30 cellular contexts compared by ENCODE assay signal in genomic region chr3:192923731-192924130, GRCh38.
"Had no signal": no experiment of that assay in that cellular context is flagged by ENCODE, and none has a peak within 500 bp of the region (broad histone marks: within the 10 kb centered on the region; RNA-seq: fewer than 3 reads in every experiment).

No MANE protein-coding gene starts in this region.

- H3K4me1 ChIP-seq: vagina had no signal

- DNase-seq: activated CD4-positive, alpha-beta T cell treated with anti-CD3 and anti-CD28 coated beads for 48 hours; activated CD4-positive, alpha-beta T cell treated with anti-CD3 and anti-CD28 coated beads, Interleukin-2, amount 50 U/mL, for 48 hours; activated CD8-positive, alpha-beta memory T cell treated with anti-CD3 and anti-CD28 coated beads for 24 hours; activated gamma-delta T cell; activated naive CD4-positive, alpha-beta T cell treated with anti-CD3 and anti-CD28 coated beads, Interleukin-2, amount 10 ng/mL, durations not matched to agents 7 days and 5 days; activated naive CD8-positive, alpha-beta T cell treated with anti-CD3 and anti-CD28 coated beads, Interleukin-2, amount 10 ng/mL, durations not matched to agents 7 days and 5 days; activated T-cell treated with anti-CD3 and anti-CD28 coated beads, Interleukin-2, amount 50 U/mL, for 24 hours; caudate nucleus; cortex of kidney; foreskin melanocyte; heart right ventricle; kidney glomerular epithelial cell; left ventricle myocardium inferior; naive B cell; nephron progenitor cell; right lobe of liver; stimulated activated CD4-positive, alpha-beta T cell treated with anti-CD3 and anti-CD28 coated beads, Interleukin-12 subunit alpha, Interleukin-12 subunit beta, amount 100 ng/mL, for 4 hours; stimulated activated CD4-positive, alpha-beta T cell treated with anti-CD3 and anti-CD28 coated beads, Interleukin-4, amount 100 ng/mL, for 1 hour; stimulated activated naive CD8-positive, alpha-beta T cell treated with anti-CD3 and anti-CD28 coated beads, Interleukin-15, Interleukin-2, amounts not matched to agents 100 U/mL and 50 U/mL, for 24 hours; T-helper 17 cell; T1000; trophoblast cell; WERI-Rb-1 had no signal

- H3K9me3 ChIP-seq: ascending aorta, esophagus muscularis mucosa, heart right ventricle, left ventricle myocardium inferior, neutrophil, right lobe of liver, thoracic aorta, vagina had no signal

- H3K4me3 ChIP-seq: ascending aorta, esophagus muscularis mucosa, heart right ventricle, left ventricle myocardium inferior, lung, right lobe of liver, thoracic aorta, vagina had no signal

- ATAC-seq: activated CD4-positive, CD25-positive, alpha-beta regulatory T cell treated with anti-CD3 and anti-CD28 coated beads, Interleukin-2, amount 50 U/mL, for 24 hours; heart right ventricle; right lobe of liver; stimulated activated naive CD8-positive, alpha-beta T cell treated with anti-CD3 and anti-CD28 coated beads, Interleukin-15, Interleukin-2, amounts not matched to agents 100 U/mL and 50 U/mL, for 24 hours; T-helper 17 cell had no signal

- H3K36me3 ChIP-seq: ascending aorta, esophagus muscularis mucosa, heart right ventricle, left ventricle myocardium inferior, neutrophil, right lobe of liver, thoracic aorta, vagina, WERI-Rb-1 had no signal
